Comparison of ENCODE assay signal across 19 cellular contexts in the genomic region with DNA sequence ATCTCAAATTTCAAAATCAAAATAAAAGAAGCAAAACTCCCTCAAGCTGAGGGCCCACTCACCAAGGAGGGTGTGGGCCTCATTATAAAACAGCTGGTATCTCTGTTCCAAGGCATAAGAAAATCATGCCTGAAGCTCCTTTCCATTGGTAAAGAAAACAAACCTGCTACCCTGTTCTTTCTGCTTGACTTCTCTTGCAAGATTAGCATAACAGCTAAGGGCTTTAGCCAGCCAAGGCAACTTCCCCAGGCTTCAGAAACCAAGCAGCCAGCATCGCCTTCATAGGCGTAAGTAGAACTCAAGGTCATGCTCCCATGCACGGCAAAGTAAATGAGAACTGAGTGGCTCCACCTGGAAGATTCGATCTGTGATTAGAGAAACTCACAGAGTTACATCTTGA. TPM values are rescaled to one million over a fixed set of nuclear protein-coding genes. Genes with fewer than 3 reads are reported as not detected.
A peak's percentile ranks its signal among the peaks of the same experiment; 100 is the strongest.
DNase-seq lines count a peak whose midpoint lies in the region; ATAC-seq and TF ChIP-seq lines count a peak whose summit lies in the region.
"Had no signal": no experiment of that assay in that cellular context is flagged by ENCODE, and none has a peak within 500 bp of the region (broad histone marks: within the 10 kb centered on the region; RNA-seq: fewer than 3 reads in every experiment).

No MANE protein-coding gene starts in this region.

- H3K27ac ChIP-seq in breast epithelium, result peak overlapping the region in 1 of 2 donors; percentile 35

- intact Hi-C loops in breast epithelium (cut with DNase I; ENCODE audit: low total_unique reads), result no loop called here

- DNase-seq in brain pericyte (ENCODE audit: low read depth, low spot score) (peak; percentile 8), osteocyte (ENCODE audit: extremely low spot score, unreplicated experiment) (no peak), NCI-H2227 treated with DMSO at 0.1 percent for 48 hours (lab: John Stamatoyannopoulos, UW) (no peak), breast epithelium (ENCODE audit: low spot score in 2 of 2) (no peak), RKO (ENCODE audit: low spot score) (no peak), T-helper 2 cell (no peak)
- DNase-seq: activated CD8-positive, alpha-beta T cell treated with anti-CD3 and anti-CD28 coated beads, Interleukin-2, amount 10 ng/mL, durations not matched to agents 7 days and 5 days; foreskin melanocyte; HFFc6; Kasumi-1; ovary; stimulated activated naive CD4-positive, alpha-beta T cell treated with Interleukin-2 at 50 U/mL for 16 hours had no signal

- H3K36me3 Mint-ChIP-seq in osteocyte (ENCODE audit: unreplicated experiment), result no peaks in the 10 kb centered on the region
- H3K36me3 Mint-ChIP-seq: activated naive CD4-positive, alpha-beta T cell treated with anti-CD3 and anti-CD28 coated beads, Interleukin-2, amount 50 U/mL, for 24 hours; CD14-positive monocyte had no signal

- TF ChIP-seq POLR2A in GM18505 (IDR thresholded peaks at IDR 0.05; ENCODE audit: borderline replicate concordance, extremely low read depth, insufficient read depth, insufficient read length) (no peak), breast epithelium (IDR thresholded peaks at IDR 0.05) (no peak)

- peak overlapping the region; percentile 29 for H3K27ac Mint-ChIP-seq in osteocyte (ENCODE audit: unreplicated experiment)
- H3K27ac Mint-ChIP-seq: activated CD8-positive, alpha-beta T cell treated with anti-CD3 and anti-CD28 coated beads, Interleukin-2, amount 10 ng/mL, durations not matched to agents 7 days and 5 days; activated naive CD4-positive, alpha-beta T cell treated with anti-CD3 and anti-CD28 coated beads, Interleukin-2, amount 50 U/mL, for 24 hours; CD14-positive monocyte; HFFc6; T-helper 1 cell treated with Interleukin-12 subunit alpha and Interleukin-12 subunit beta and Interleukin-4 antibody, amounts not matched to agents 30 μg/mL and 1 μg/mL, for 36 hours had no signal

- no peak overlapping the region for H3K4me3 Mint-ChIP-seq in osteocyte (ENCODE audit: unreplicated experiment)
- H3K4me3 Mint-ChIP-seq: activated CD8-positive, alpha-beta T cell treated with anti-CD3 and anti-CD28 coated beads, Interleukin-2, amount 10 ng/mL, durations not matched to agents 7 days and 5 days; activated naive CD4-positive, alpha-beta T cell treated with anti-CD3 and anti-CD28 coated beads, Interleukin-2, amount 50 U/mL, for 24 hours; CD14-positive monocyte; HFFc6; T-helper 1 cell treated with Interleukin-12 subunit alpha and Interleukin-12 subunit beta and Interleukin-4 antibody, amounts not matched to agents 30 μg/mL and 1 μg/mL, for 36 hours had no signal

- peaks cover 15% of the 10 kb centered on the region for H3K27me3 Mint-ChIP-seq in osteocyte (ENCODE audit: unreplicated experiment)

- H3K9me3 Mint-ChIP-seq in osteocyte (ENCODE audit: unreplicated experiment), result no peaks in the 10 kb centered on the region
- H3K9me3 Mint-ChIP-seq: activated naive CD4-positive, alpha-beta T cell treated with anti-CD3 and anti-CD28 coated beads, Interleukin-2, amount 50 U/mL, for 24 hours; CD14-positive monocyte; HFFc6; T-helper 1 cell treated with Interleukin-12 subunit alpha and Interleukin-12 subunit beta and Interleukin-4 antibody, amounts not matched to agents 30 μg/mL and 1 μg/mL, for 36 hours had no signal

- H3K4me3 ChIP-seq in breast epithelium, result no peak overlapping the region
- H3K4me3 ChIP-seq: ovary had no signal

- peaks cover 0 to 13% of the 10 kb centered on the region in 2 donors for H3K4me1 ChIP-seq in breast epithelium

- H3K9me3 ChIP-seq in breast epithelium, result no peaks in the 10 kb centered on the region
- H3K9me3 ChIP-seq: ovary had no signal

- H3K36me3 ChIP-seq in breast epithelium, result no peaks in the 10 kb centered on the region
- H3K36me3 ChIP-seq: ovary had no signal

- ATAC-seq in GM18505 (IDR thresholded peaks at IDR 0.05; ENCODE audit: unreplicated experiment), result peak; percentile 70
- ATAC-seq in HG02885 (IDR thresholded peaks at IDR 0.05; ENCODE audit: poor library complexity, unreplicated experiment), result peak; percentile 37
- ATAC-seq: activated CD8-positive, alpha-beta T cell treated with anti-CD3 and anti-CD28 coated beads, Interleukin-2, amount 10 ng/mL, durations not matched to agents 7 days and 5 days; Panc1 had no signal

- TF ChIP-seq CTCF in osteocyte (IDR thresholded peaks at IDR 0.05) (no peak), breast epithelium (IDR thresholded peaks at IDR 0.05) (no peak)

- peaks cover 30% of the 10 kb centered on the region for H3K4me1 Mint-ChIP-seq in osteocyte (ENCODE audit: unreplicated experiment)
- H3K4me1 Mint-ChIP-seq: activated naive CD4-positive, alpha-beta T cell treated with anti-CD3 and anti-CD28 coated beads, Interleukin-2, amount 50 U/mL, for 24 hours; CD14-positive monocyte had no signal

- H3K27me3 ChIP-seq in breast epithelium, result no peaks in the 10 kb centered on the region
- H3K27me3 ChIP-seq: ovary had no signal

RNA-seq across cellular contexts. Expression of a gene that starts 3.0 kb away (rescaled TPM):
- total RNA-seq in osteocyte, result not detected in 2 replicates
- total RNA-seq in breast epithelium, result 1 to 10 TPM in 1 of 3 donors, under 1 TPM in 2; 0.59 to 3.0 (median 0.66) TPM
- total RNA-seq: activated CD8-positive, alpha-beta T cell treated with anti-CD3 and anti-CD28 coated beads, Interleukin-2, amount 10 ng/mL, durations not matched to agents 7 days and 5 days; dermis microvascular lymphatic vessel endothelial cell; HFFc6 had no signal
